In the genomic region with DNA sequence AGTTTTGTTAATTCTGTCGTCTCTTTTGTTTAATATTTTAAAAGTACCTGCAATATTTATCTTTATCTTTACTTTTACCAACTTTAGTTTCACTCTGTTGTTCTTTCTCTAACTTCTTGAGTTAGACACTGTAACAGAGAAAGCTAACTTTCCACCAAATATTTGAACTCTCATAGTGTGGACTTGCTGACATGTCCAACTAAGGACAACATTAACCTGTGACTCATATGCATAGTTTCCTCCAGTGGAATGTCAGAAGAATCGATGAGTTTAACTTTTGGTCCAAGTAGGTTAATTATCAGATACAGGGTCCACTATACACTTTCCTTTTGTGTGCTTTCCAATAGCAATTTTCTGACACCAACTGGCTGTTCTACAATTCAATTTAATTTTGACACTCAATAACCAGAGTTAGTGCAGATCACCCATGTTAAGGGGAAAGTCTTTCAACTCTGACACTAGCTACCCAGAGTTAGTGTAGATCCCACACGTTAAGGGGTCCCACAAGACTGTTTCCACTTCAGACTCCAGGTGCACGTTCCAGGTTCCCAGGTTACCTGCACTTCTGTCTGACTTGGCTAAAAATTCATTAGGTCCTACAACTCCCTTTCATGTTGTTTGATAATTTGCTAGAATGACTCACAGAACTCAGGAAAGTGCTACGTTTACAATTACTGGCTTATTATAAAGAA, we compare ENCODE assay signal across 19 cellular contexts.
DNase-seq lines count a peak whose midpoint lies in the region; ATAC-seq, FAIRE-seq and TF ChIP-seq lines count a peak whose summit lies in the region.
"Had no signal": no experiment of that assay in that cellular context is flagged by ENCODE, and none has a peak within 500 bp of the region (broad histone marks: within the 10 kb centered on the region; RNA-seq: fewer than 3 reads in every experiment).

No MANE protein-coding gene starts in this region.

- WGBS in smooth muscle cell (ENCODE audit: low lambda C conversion rate): 60% methylated on average over 5 of the region's 5 CpGs

- ATAC-seq in foreskin keratinocyte (peak; percentile 21), GM18511 (IDR thresholded peaks at IDR 0.05; ENCODE audit: unreplicated experiment) (no peak)
- ATAC-seq: gastroesophageal sphincter had no signal

- peak overlapping the region; percentile 96 for H3K27ac ChIP-seq in SJSA1
- no peak overlapping the region for H3K27ac ChIP-seq in foreskin keratinocyte
- H3K27ac ChIP-seq in smooth muscle cell (ENCODE audit: low read depth): peak overlapping the region; percentile 59
- H3K27ac ChIP-seq: gastroesophageal sphincter had no signal

- H3K9ac ChIP-seq in smooth muscle cell (ENCODE audit: low read depth): no peak overlapping the region

- no peaks in the 10 kb centered on the region for H4K20me1 ChIP-seq in smooth muscle cell (ENCODE audit: low read depth)

- FAIRE-seq in GM12891 (lab: Jason Lieb, UNC): peak; percentile 45
- FAIRE-seq: bronchial epithelial cell had no signal

- H3K4me3 ChIP-seq in SJSA1 (no peak overlapping the region), smooth muscle cell (no peak overlapping the region)
- H3K4me3 ChIP-seq: gastroesophageal sphincter had no signal

- no peaks in the 10 kb centered on the region for H3K27me3 ChIP-seq in SJSA1 (replicated peaks)
- H3K27me3 ChIP-seq in foreskin keratinocyte: no peaks in the 10 kb centered on the region
- no peaks in the 10 kb centered on the region for H3K27me3 ChIP-seq in smooth muscle cell (ENCODE audit: low read depth)
- H3K27me3 ChIP-seq: gastroesophageal sphincter had no signal

- no peaks in the 10 kb centered on the region for H3K36me3 ChIP-seq in SJSA1
- no peaks in the 10 kb centered on the region for H3K36me3 ChIP-seq in smooth muscle cell (ENCODE audit: low read depth)
- H3K36me3 ChIP-seq: gastroesophageal sphincter had no signal

- TF ChIP-seq CTCF in foreskin keratinocyte (conservative IDR thresholded peaks at IDR 0.05): no peak
- no peak for TF ChIP-seq CTCF in smooth muscle cell (IDR thresholded peaks at IDR 0.05; ENCODE audit: borderline replicate concordance, insufficient read depth, poor library complexity, severe bottlenecking)

- H3K4me1 ChIP-seq in SJSA1 (replicated peaks): peaks cover 27% of the 10 kb centered on the region
- H3K4me1 ChIP-seq in foreskin keratinocyte: peaks cover 7% of the 10 kb centered on the region
- peaks cover 8% of the 10 kb centered on the region for H3K4me1 ChIP-seq in smooth muscle cell (ENCODE audit: low read depth)
- H3K4me1 ChIP-seq: gastroesophageal sphincter had no signal

- no peaks in the 10 kb centered on the region for H3F3A ChIP-seq in smooth muscle cell (ENCODE audit: low read depth)

- no peaks in the 10 kb centered on the region for H3K79me2 ChIP-seq in smooth muscle cell (ENCODE audit: low read depth)

- H3K4me2 ChIP-seq in smooth muscle cell: no peak overlapping the region

- H2AFZ ChIP-seq in smooth muscle cell (ENCODE audit: low read depth): peak overlapping the region; percentile 30

- TF ChIP-seq POLR2A in GM12891 (IDR thresholded peaks at IDR 0.05; ENCODE audit: low read depth, low read length): no peak

- H3K9me3 ChIP-seq in SJSA1 (replicated peaks) (no peaks in the 10 kb centered on the region), smooth muscle cell (replicated peaks; ENCODE audit: low read depth) (no peaks in the 10 kb centered on the region)
- H3K9me3 ChIP-seq: gastroesophageal sphincter had no signal

- DNase-seq in GM12891 (ENCODE audit: insufficient read length, low spot score): no peak
- peak in 1 of 2 experiments; percentile 70 for DNase-seq in SJSA1 (ENCODE audit: low read depth in 1 of 2, low spot score in 2 of 2)
- DNase-seq in foreskin keratinocyte: peak in 1 of 2 donors; percentile 6
- no peak for DNase-seq in smooth muscle cell (lab: John Stamatoyannopoulos, UW; ENCODE audit: unreplicated experiment)
- no peak for DNase-seq in NCI-H1092 treated with DMSO at 0.1 percent for 48 hours (lab: John Stamatoyannopoulos, UW)
- DNase-seq in D341Med (ENCODE audit: low spot score): no peak
- DNase-seq: activated CD4-positive, alpha-beta T cell treated with anti-CD3 and anti-CD28 coated beads, Interleukin-2, amount 10 ng/mL, durations not matched to agents 24 days and 14 days; activated naive CD4-positive, alpha-beta T cell treated with anti-CD3 and anti-CD28 coated beads, Interleukin-2, amount 50 U/mL, for 16 hours; activated T-cell treated with anti-CD3 and anti-CD28 coated beads for 4 hours; CD8-positive, alpha-beta memory T cell; effector CD4-positive, alpha-beta T cell; GOT3; kidney; NCI-H1105 treated with DMSO at 0.1 percent for 48 hours; SIG-M5; stimulated activated CD4-positive, alpha-beta T cell treated with anti-CD3 and anti-CD28 coated beads, Interleukin-15, amount 100 ng/mL, for 24 hours had no signal

TF ChIP-seq in GM12891, 5 proteins besides CTCF, POLR2A, EP300 and RAD21:
- no peak for TF ChIP-seq POU2F2 (IDR thresholded peaks at IDR 0.05; ENCODE audit: low read depth, low read length)
- no peak for TF ChIP-seq TAF1 (IDR thresholded peaks at IDR 0.05; ENCODE audit: low read depth, low read length)
- no peak for TF ChIP-seq POLR2AphosphoS5 (IDR thresholded peaks at IDR 0.05; ENCODE audit: low read depth, low read length)
- no peak for TF ChIP-seq PAX5 (IDR thresholded peaks at IDR 0.05; ENCODE audit: insufficient read depth, low read length, severe bottlenecking)
- no peak for TF ChIP-seq SPI1 (IDR thresholded peaks at IDR 0.05; ENCODE audit: low read depth, low read length)
